In the genomic region with DNA sequence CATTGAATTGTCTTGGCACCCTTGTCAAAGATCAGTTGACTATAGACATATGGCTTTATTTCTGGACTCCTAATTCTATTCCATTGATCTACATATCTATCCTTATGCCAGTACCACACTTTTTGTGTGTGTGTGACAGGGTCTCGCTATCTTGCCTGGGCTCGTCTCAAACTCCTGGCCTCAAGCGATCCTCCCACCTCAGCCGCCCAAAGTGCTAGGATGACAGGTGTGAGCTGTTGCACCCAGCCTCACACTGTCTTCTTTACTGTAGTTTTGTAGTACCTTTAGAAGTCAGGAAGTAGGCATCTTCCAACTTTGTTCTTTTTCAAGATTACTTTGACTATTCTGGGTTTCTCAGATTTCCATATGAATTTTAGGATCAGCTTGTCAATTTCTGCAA, we compare ENCODE assay signal across 30 cellular contexts.
"Had no signal": no experiment of that assay in that cellular context is flagged by ENCODE, and none has a peak within 500 bp of the region (broad histone marks: within the 10 kb centered on the region; RNA-seq: fewer than 3 reads in every experiment).

No MANE protein-coding gene starts in this region.

- H3K4me1 ChIP-seq: SJCRH30 had no signal

- H3K4me3 Mint-ChIP-seq: activated CD8-positive, alpha-beta T cell treated with anti-CD3 and anti-CD28 coated beads, Interleukin-2, amount 10 ng/mL, durations not matched to agents 7 days and 5 days; activated naive CD4-positive, alpha-beta T cell treated with anti-CD3 and anti-CD28 coated beads, Interleukin-2, amount 10 ng/mL, durations not matched to agents 7 days and 5 days; activated naive CD8-positive, alpha-beta T cell; activated naive CD8-positive, alpha-beta T cell treated with anti-CD3 and anti-CD28 coated beads, Interleukin-2, amount 50 U/mL, for 24 hours; brain had no signal

- FAIRE-seq: bronchial epithelial cell had no signal

- DNase-seq: activated CD4-positive, alpha-beta T cell treated with anti-CD3 and anti-CD28 coated beads for 1 hour; activated CD4-positive, alpha-beta T cell treated with anti-CD3 and anti-CD28 coated beads for 48 hours; activated CD4-positive, CD25-positive, alpha-beta regulatory T cell; activated CD8-positive, alpha-beta memory T cell treated with anti-CD3 and anti-CD28 coated beads, Interleukin-2, amount 50 U/mL, for 4 hours; activated CD8-positive, alpha-beta T cell treated with anti-CD3 and anti-CD28 coated beads, Interleukin-2, amount 10 ng/mL, durations not matched to agents 7 days and 5 days; activated effector memory CD4-positive, alpha-beta T cell treated with Interleukin-2 at 50 U/mL for 16 hours; activated naive CD4-positive, alpha-beta T cell treated with anti-CD3 and anti-CD28 coated beads, Interleukin-2, amount 10 ng/mL, durations not matched to agents 7 days and 5 days; activated naive CD8-positive, alpha-beta T cell treated with anti-CD3 and anti-CD28 coated beads, Interleukin-2, amount 50 U/mL, for 24 hours; activated T-cell treated with anti-CD3 and anti-CD28 coated beads, Interleukin-2, amount 50 U/mL, for 48 hours; anterior cingulate cortex; central memory CD4-positive, alpha-beta T cell; NCI-H1092 treated with DMSO at 0.1 percent for 48 hours; NCI-H1417; NCI-H146; NCI-H187; NCI-H2029 treated with DMSO at 0.1 percent for 48 hours; NCI-H2107; NCI-H226; NCI-H446 treated with DMSO at 0.1 percent for 48 hours; NCI-H69; NCI-H82; SHP77; SJCRH30; T1000; WERI-Rb-1 had no signal

- H3K4me3 ChIP-seq: SJCRH30, SK-N-MC had no signal

- H3K27me3 Mint-ChIP-seq: activated naive CD4-positive, alpha-beta T cell treated with anti-CD3 and anti-CD28 coated beads, Interleukin-2, amount 10 ng/mL, durations not matched to agents 7 days and 5 days; activated naive CD8-positive, alpha-beta T cell; activated naive CD8-positive, alpha-beta T cell treated with anti-CD3 and anti-CD28 coated beads, Interleukin-2, amount 50 U/mL, for 24 hours; brain had no signal

- H3K27me3 ChIP-seq: SJCRH30 had no signal

- H3K27ac Mint-ChIP-seq: activated CD8-positive, alpha-beta T cell treated with anti-CD3 and anti-CD28 coated beads, Interleukin-2, amount 10 ng/mL, durations not matched to agents 7 days and 5 days; activated naive CD4-positive, alpha-beta T cell treated with anti-CD3 and anti-CD28 coated beads, Interleukin-2, amount 10 ng/mL, durations not matched to agents 7 days and 5 days; activated naive CD8-positive, alpha-beta T cell; activated naive CD8-positive, alpha-beta T cell treated with anti-CD3 and anti-CD28 coated beads, Interleukin-2, amount 50 U/mL, for 24 hours; brain had no signal

- H3K9me3 Mint-ChIP-seq: activated naive CD4-positive, alpha-beta T cell treated with anti-CD3 and anti-CD28 coated beads, Interleukin-2, amount 10 ng/mL, durations not matched to agents 7 days and 5 days; activated naive CD8-positive, alpha-beta T cell treated with anti-CD3 and anti-CD28 coated beads, Interleukin-2, amount 50 U/mL, for 24 hours; brain had no signal

- H3K36me3 Mint-ChIP-seq: activated naive CD4-positive, alpha-beta T cell treated with anti-CD3 and anti-CD28 coated beads, Interleukin-2, amount 10 ng/mL, durations not matched to agents 7 days and 5 days; activated naive CD8-positive, alpha-beta T cell had no signal

- H3K27ac ChIP-seq: KMS-11, SJCRH30, SK-N-MC, WERI-Rb-1 had no signal

- H3K4me1 Mint-ChIP-seq: activated naive CD8-positive, alpha-beta T cell treated with anti-CD3 and anti-CD28 coated beads, Interleukin-2, amount 50 U/mL, for 24 hours; brain had no signal

- H3K9me3 ChIP-seq: SJCRH30 had no signal
